Comparison of ENCODE assay signal across 8 cellular contexts in the genomic region with DNA sequence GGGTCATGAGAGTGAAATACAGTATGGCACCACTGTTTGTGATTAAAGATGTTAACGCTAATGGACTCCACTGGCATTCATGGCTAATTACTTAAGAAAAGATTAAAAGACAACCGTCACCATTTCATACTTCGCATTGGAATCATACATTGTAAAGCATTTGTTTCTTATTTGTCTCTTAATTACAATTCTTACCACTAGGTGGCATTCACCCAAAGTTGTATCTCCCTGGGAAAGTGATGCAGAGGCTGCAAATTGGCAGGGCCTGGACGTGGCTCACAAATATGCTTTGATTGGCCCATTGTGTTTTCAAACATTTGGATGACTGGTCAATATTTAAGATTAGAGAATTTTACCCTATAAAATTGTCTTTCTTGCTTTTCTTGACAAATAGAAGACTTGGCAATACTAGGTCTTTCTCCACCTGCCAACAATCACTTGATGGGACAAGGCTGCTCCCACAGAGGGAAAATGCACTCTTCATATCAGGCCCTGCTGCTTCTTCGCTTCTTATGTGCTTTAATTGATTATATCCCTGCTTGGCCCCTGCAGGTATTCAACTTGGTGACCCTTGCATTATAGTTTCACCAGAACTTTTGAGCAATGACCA.
DNase-seq lines count a peak whose midpoint lies in the region; ATAC-seq and TF ChIP-seq lines count a peak whose summit lies in the region.

No MANE protein-coding gene starts in this region.

- H3K4me3 ChIP-seq in GM12864 (ENCODE audit: low read depth, low read length) (no peak overlapping the region), astrocyte of the spinal cord (ENCODE audit: low read depth, low read length) (no peak overlapping the region)

- TF ChIP-seq CTCF in GM12864 (IDR thresholded peaks at IDR 0.05; ENCODE audit: low read depth, low read length, missing control alignments) (peak; percentile 60), astrocyte of the spinal cord (IDR thresholded peaks at IDR 0.05; ENCODE audit: low read depth, low read length) (peak; percentile 48)

- no peaks in the 10 kb centered on the region for H3K27me3 Mint-ChIP-seq in stimulated activated naive B cell treated with anti-CD40 and anti-IgM and Interleukin-4, amounts not matched to agents 10 μg/mL and 1 μg/mL and 100 μg/mL, for 72 hours

- DNase-seq in AG08396 (ENCODE audit: low spot score) (peak; percentile 53), GM12864 (ENCODE audit: low read depth) (no peak), NCI-H774 (lab: John Stamatoyannopoulos, UW) (peak; percentile 18), astrocyte of the spinal cord (ENCODE audit: low read depth, low spot score) (peak; percentile 63), iPS-NIHi11 (ENCODE audit: low spot score) (peak; percentile 57), UCSD-AML1 (lab: John Stamatoyannopoulos, UW; ENCODE audit: unreplicated experiment) (no peak)
- no peak for DNase-seq in stimulated activated naive B cell treated with anti-CD40 and anti-IgM and Interleukin-4, amounts not matched to agents 10 μg/mL and 1 μg/mL and 100 μg/mL, for 72 hours

- H3K4me1 Mint-ChIP-seq in stimulated activated naive B cell treated with anti-CD40 and anti-IgM and Interleukin-4, amounts not matched to agents 10 μg/mL and 1 μg/mL and 100 μg/mL, for 72 hours: no peaks in the 10 kb centered on the region

- in situ Hi-C loops in astrocyte of the spinal cord (cut with HindIII; ENCODE audit: low sequenced_read_pairs): no loop called here

- no peak overlapping the region for H3K4me3 Mint-ChIP-seq in stimulated activated naive B cell treated with anti-CD40 and anti-IgM and Interleukin-4, amounts not matched to agents 10 μg/mL and 1 μg/mL and 100 μg/mL, for 72 hours

- peak; percentile 64 for ATAC-seq in HG03103 (IDR thresholded peaks at IDR 0.05; ENCODE audit: low read depth, unreplicated experiment)
- ATAC-seq in stimulated activated naive B cell treated with anti-CD40 and anti-IgM and Interleukin-4, amounts not matched to agents 10 μg/mL and 1 μg/mL and 100 μg/mL, for 72 hours (replicated peaks): peak; percentile 55 to 60

- no peak overlapping the region for H3K27ac Mint-ChIP-seq in stimulated activated naive B cell treated with anti-CD40 and anti-IgM and Interleukin-4, amounts not matched to agents 10 μg/mL and 1 μg/mL and 100 μg/mL, for 72 hours

- H3K9me3 Mint-ChIP-seq in stimulated activated naive B cell treated with anti-CD40 and anti-IgM and Interleukin-4, amounts not matched to agents 10 μg/mL and 1 μg/mL and 100 μg/mL, for 72 hours: no peaks in the 10 kb centered on the region

- H3K36me3 Mint-ChIP-seq in stimulated activated naive B cell treated with anti-CD40 and anti-IgM and Interleukin-4, amounts not matched to agents 10 μg/mL and 1 μg/mL and 100 μg/mL, for 72 hours: no peaks in the 10 kb centered on the region

Comparison
In these comparisons a context has a peak if more than half of its experiments do, and no peak if none do; other contexts are left out.
1. DNase-seq: peak in AG08396 (single experiment), NCI-H774 (single experiment), astrocyte of the spinal cord (single experiment) and iPS-NIHi11 (single experiment); none in GM12864 (single experiment), stimulated activated naive B cell treated with anti-CD40 and anti-IgM and Interleukin-4, amounts not matched to agents 10 μg/mL and 1 μg/mL and 100 μg/mL, for 72 hours (single experiment) and UCSD-AML1 (single experiment).